ENCODE assay signal across 26 cellular contexts in the genomic region with DNA sequence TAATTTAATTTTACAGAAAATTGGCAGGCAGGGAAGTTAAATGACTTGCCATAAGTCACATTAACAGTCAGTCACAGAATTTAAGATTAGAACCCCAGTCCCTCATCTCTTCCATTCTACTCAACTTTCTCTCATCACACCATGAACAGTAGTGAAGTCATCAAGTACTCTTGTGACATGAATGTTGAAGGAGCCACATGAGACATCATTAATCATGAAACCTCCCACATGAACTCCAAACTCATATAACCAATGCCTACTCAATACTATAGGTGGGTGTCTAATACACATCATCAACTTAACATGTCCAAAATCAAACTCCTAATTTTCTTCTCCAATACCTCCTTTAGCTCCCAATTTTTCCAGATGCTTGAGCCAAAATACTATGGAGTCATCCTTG. TPM values are rescaled to one million over a fixed set of nuclear protein-coding genes. Genes with fewer than 3 reads are reported as not detected.
DNase-seq lines count a peak whose midpoint lies in the region; ATAC-seq and TF ChIP-seq lines count a peak whose summit lies in the region.
"Had no signal": no experiment of that assay in that cellular context is flagged by ENCODE, and none has a peak within 500 bp of the region (broad histone marks: within the 10 kb centered on the region; RNA-seq: fewer than 3 reads in every experiment).

No MANE protein-coding gene starts in this region.

- peaks cover 27% of the 10 kb centered on the region for H3K4me1 Mint-ChIP-seq in activated CD8-positive, alpha-beta memory T cell treated with anti-CD3 and anti-CD28 coated beads, Interleukin-2, amount 10 ng/mL, durations not matched to agents 7 days and 5 days
- peaks cover 49% of the 10 kb centered on the region for H3K4me1 Mint-ChIP-seq in activated naive CD8-positive, alpha-beta T cell treated with anti-CD3 and anti-CD28 coated beads, Interleukin-2, amount 50 U/mL, for 24 hours

- H3K9ac ChIP-seq in GM23248 (no peak overlapping the region), SK-N-SH (no peak overlapping the region)

- POLR2A ChIA-PET in SK-N-SH (lab: Yijun Ruan, JAX), result no interaction called here

- ATAC-seq in activated CD8-positive, alpha-beta memory T cell treated with anti-CD3 and anti-CD28 coated beads, Interleukin-2, amount 10 ng/mL, durations not matched to agents 7 days and 5 days, result no peak
- peak; percentile 88 for ATAC-seq in activated naive CD8-positive, alpha-beta T cell treated with anti-CD3 and anti-CD28 coated beads, Interleukin-2, amount 50 U/mL, for 24 hours
- ATAC-seq in HG03439 (IDR thresholded peaks at IDR 0.05; ENCODE audit: unreplicated experiment), result no peak
- ATAC-seq: gastrocnemius medialis, Panc1 had no signal

- H3K4me2 ChIP-seq in GM23248 (ENCODE audit: unreplicated experiment) (no peak overlapping the region), osteoblast (ENCODE audit: insufficient read depth, low read length) (no peak overlapping the region), SK-N-SH (no peak overlapping the region)
- H3K4me2 ChIP-seq: hepatocyte had no signal

- H3K27ac ChIP-seq in GM23248 (peak overlapping the region; percentile 40), osteoblast (ENCODE audit: low read depth, low read length) (peak overlapping the region; percentile 25), SK-N-SH (ENCODE audit: low read depth in 2 of 2, low read length in 1 of 2) (no peak overlapping the region)
- H3K27ac ChIP-seq: breast epithelium, coronary artery, gastrocnemius medialis, hepatocyte, SJCRH30, spleen had no signal

- no peaks in the 10 kb centered on the region for H3K9me3 ChIP-seq in GM23248 (ENCODE audit: low read depth)
- H3K9me3 ChIP-seq in osteoblast (ENCODE audit: low read depth, low read length), result no peaks in the 10 kb centered on the region
- no peaks in the 10 kb centered on the region for H3K9me3 ChIP-seq in SK-N-SH
- H3K9me3 ChIP-seq: breast epithelium, esophagus muscularis mucosa, gastrocnemius medialis, HAP-1, SJCRH30, spleen had no signal

- H3K27me3 ChIP-seq in GM23248 (replicated peaks; ENCODE audit: insufficient read depth) (no peaks in the 10 kb centered on the region), osteoblast (ENCODE audit: insufficient read depth, low read length) (no peaks in the 10 kb centered on the region), SK-N-SH (ENCODE audit: insufficient read depth) (no peaks in the 10 kb centered on the region)
- H3K27me3 ChIP-seq: breast epithelium, esophagus muscularis mucosa, gastrocnemius medialis, hepatocyte, SJCRH30, spleen had no signal

- peaks cover 19% of the 10 kb centered on the region for H4K20me1 ChIP-seq in GM23248 (ENCODE audit: insufficient read depth)
- H4K20me1 ChIP-seq in osteoblast (ENCODE audit: insufficient read depth, low read length), result peaks cover 40% of the 10 kb centered on the region
- H4K20me1 ChIP-seq in SK-N-SH (ENCODE audit: insufficient read depth), result peaks cover 11% of the 10 kb centered on the region

- TF ChIP-seq CTCF in osteoblast (IDR thresholded peaks at IDR 0.05; ENCODE audit: extremely low read depth, low read depth, low read length) (no peak), SK-N-SH (IDR thresholded peaks at IDR 0.05) (no peak)

- H3F3A ChIP-seq in GM23248 (ENCODE audit: insufficient read depth), result peaks cover 29% of the 10 kb centered on the region
- H3F3A ChIP-seq in SK-N-SH (replicated peaks; ENCODE audit: insufficient read depth), result no peaks in the 10 kb centered on the region

- H2AFZ ChIP-seq in GM23248, result no peak overlapping the region
- H2AFZ ChIP-seq in osteoblast (ENCODE audit: low read length), result no peak overlapping the region
- no peak overlapping the region for H2AFZ ChIP-seq in SK-N-SH (ENCODE audit: low read depth)
- H2AFZ ChIP-seq: hepatocyte had no signal

- H3K9me2 ChIP-seq in GM23248 (ENCODE audit: insufficient read depth), result no peaks in the 10 kb centered on the region
- no peaks in the 10 kb centered on the region for H3K9me2 ChIP-seq in SK-N-SH

- H3K4me1 ChIP-seq in GM23248 (ENCODE audit: insufficient read depth) (peaks cover 14% of the 10 kb centered on the region), osteoblast (ENCODE audit: insufficient read depth, low read length) (peaks cover 11% of the 10 kb centered on the region), SK-N-SH (ENCODE audit: control insufficient read depth in 1 of 2, insufficient read depth in 2 of 2, low read depth in 1 of 2, low read length in 1 of 2) (no peaks in the 10 kb centered on the region)
- H3K4me1 ChIP-seq: breast epithelium, HAP-1, SJCRH30 had no signal

- no peak for DNase-seq in activated CD8-positive, alpha-beta memory T cell treated with anti-CD3 and anti-CD28 coated beads, Interleukin-2, amount 10 ng/mL, durations not matched to agents 7 days and 5 days
- DNase-seq in activated CD8-positive, alpha-beta memory T cell treated with anti-CD3 and anti-CD28 coated beads, Interleukin-2, amount 50 U/mL, for 48 hours, result no peak
- peak; percentile 28 for DNase-seq in GM23248
- DNase-seq in activated naive CD8-positive, alpha-beta T cell treated with anti-CD3 and anti-CD28 coated beads, Interleukin-2, amount 50 U/mL, for 24 hours, result no peak
- no peak for DNase-seq in osteoblast (ENCODE audit: insufficient read length, low spot score, missing footprints)
- no peak for DNase-seq in T-helper 9 cell
- no peak for DNase-seq in SK-N-SH
- DNase-seq: DMS79 treated with DMSO at 0.1 percent for 48 hours; endodermal cell; gastrocnemius medialis; mesendoderm; MV-4-11; NCI-H187 treated with DMSO at 0.1 percent for 48 hours; NCI-H526; retina; SJCRH30; spleen; stimulated activated CD4-positive, alpha-beta T cell treated with anti-CD3 and anti-CD28 coated beads, Interleukin-4, amount 100 ng/mL, for 1 hour; stimulated activated naive CD4-positive, alpha-beta T cell had no signal

- peak overlapping the region; percentile 10 for H3K27ac Mint-ChIP-seq in activated CD8-positive, alpha-beta memory T cell treated with anti-CD3 and anti-CD28 coated beads, Interleukin-2, amount 10 ng/mL, durations not matched to agents 7 days and 5 days
- H3K27ac Mint-ChIP-seq in activated naive CD8-positive, alpha-beta T cell treated with anti-CD3 and anti-CD28 coated beads, Interleukin-2, amount 50 U/mL, for 24 hours, result peak overlapping the region; percentile 68
- H3K27ac Mint-ChIP-seq: endodermal cell had no signal

- in situ Hi-C loops in GM23248 (cut with MboI), result no loop called here

- CTCF ChIA-PET in activated CD8-positive, alpha-beta memory T cell treated with anti-CD3 and anti-CD28 coated beads, Interleukin-2, amount 10 ng/mL, durations not matched to agents 7 days and 5 days (lab: Charles Lee), result interaction anchor here (1.3 kb wide), 1 partner anchor 13 kb away, joined by 3 read pairs; no protein-coding TSS in a partner anchor
- CTCF ChIA-PET in SK-N-SH (lab: Yijun Ruan, JAX), result interaction anchor here (1.0 kb wide), 2 partner anchors 10 to 298 kb away, joined by 3 to 4 read pairs; no protein-coding TSS in a partner anchor

- H3K4me3 ChIP-seq in GM23248, result no peak overlapping the region
- H3K4me3 ChIP-seq in osteoblast (ENCODE audit: insufficient read depth, low read length), result no peak overlapping the region
- H3K4me3 ChIP-seq in SK-N-SH (ENCODE audit: low read depth in 2 of 2, low read length in 1 of 2), result no peak overlapping the region
- H3K4me3 ChIP-seq: breast epithelium, coronary artery, esophagus muscularis mucosa, gastrocnemius medialis, HAP-1, hepatocyte, SJCRH30, spleen had no signal

- no peaks in the 10 kb centered on the region for H3K27me3 Mint-ChIP-seq in activated CD8-positive, alpha-beta memory T cell treated with anti-CD3 and anti-CD28 coated beads, Interleukin-2, amount 10 ng/mL, durations not matched to agents 7 days and 5 days
- no peaks in the 10 kb centered on the region for H3K27me3 Mint-ChIP-seq in activated naive CD8-positive, alpha-beta T cell treated with anti-CD3 and anti-CD28 coated beads, Interleukin-2, amount 50 U/mL, for 24 hours

- peaks cover 68% of the 10 kb centered on the region for H3K36me3 Mint-ChIP-seq in activated CD8-positive, alpha-beta memory T cell treated with anti-CD3 and anti-CD28 coated beads, Interleukin-2, amount 10 ng/mL, durations not matched to agents 7 days and 5 days
- peaks cover 68% of the 10 kb centered on the region for H3K36me3 Mint-ChIP-seq in activated naive CD8-positive, alpha-beta T cell treated with anti-CD3 and anti-CD28 coated beads, Interleukin-2, amount 50 U/mL, for 24 hours (ENCODE audit: low read depth)

- H3K79me2 ChIP-seq in GM23248 (ENCODE audit: insufficient read depth) (peaks cover 100% of the 10 kb centered on the region), osteoblast (ENCODE audit: insufficient read depth, low read length) (peaks cover 93% of the 10 kb centered on the region), SK-N-SH (ENCODE audit: insufficient read depth) (peaks cover 96% of the 10 kb centered on the region)

- no peak for TF ChIP-seq RAD21 in SK-N-SH (IDR thresholded peaks at IDR 0.05; ENCODE audit: low read length)

- H3K9me3 Mint-ChIP-seq in activated CD8-positive, alpha-beta memory T cell treated with anti-CD3 and anti-CD28 coated beads, Interleukin-2, amount 10 ng/mL, durations not matched to agents 7 days and 5 days (ENCODE audit: low read depth), result peaks cover 2% of the 10 kb centered on the region
- H3K9me3 Mint-ChIP-seq in activated naive CD8-positive, alpha-beta T cell treated with anti-CD3 and anti-CD28 coated beads, Interleukin-2, amount 50 U/mL, for 24 hours, result peaks cover 15% of the 10 kb centered on the region

- H3K36me3 ChIP-seq in GM23248 (ENCODE audit: low read depth) (peaks cover 42% of the 10 kb centered on the region), osteoblast (ENCODE audit: insufficient read depth, low read length) (peaks cover 23% of the 10 kb centered on the region), SK-N-SH (replicated peaks in 1 of 2; ENCODE audit: control insufficient read depth in 1 of 2, insufficient read depth in 2 of 2, low read length in 1 of 2) (peaks cover 19 to 64% of the 10 kb centered on the region in 2 experiments)
- H3K36me3 ChIP-seq: breast epithelium had no signal

- no peak overlapping the region for H3K4me3 Mint-ChIP-seq in activated CD8-positive, alpha-beta memory T cell treated with anti-CD3 and anti-CD28 coated beads, Interleukin-2, amount 10 ng/mL, durations not matched to agents 7 days and 5 days
- H3K4me3 Mint-ChIP-seq in activated naive CD8-positive, alpha-beta T cell treated with anti-CD3 and anti-CD28 coated beads, Interleukin-2, amount 50 U/mL, for 24 hours, result no peak overlapping the region
- H3K4me3 Mint-ChIP-seq: endodermal cell had no signal

- TF ChIP-seq EP300 in SK-N-SH (IDR thresholded peaks at IDR 0.05; ENCODE audit: borderline replicate concordance in 1 of 2, low read depth in 1 of 2, low read length in 1 of 2), result no peak

TF ChIP-seq in SK-N-SH, 30 proteins besides CTCF, POLR2A, EP300 and RAD21 (continues in another document):
- no peak for TF ChIP-seq GATA2 (CRISPR knock-in tag; IDR thresholded peaks at IDR 0.05)
- no peak for TF ChIP-seq JUND (IDR thresholded peaks at IDR 0.05)

RNA-seq across cellular contexts. Expression of gene PHC3, which starts 19.5 kb away (rescaled TPM):
- 10 to 100 TPM; 51.4 to 78.3 TPM for total RNA-seq in activated CD8-positive, alpha-beta memory T cell treated with anti-CD3 and anti-CD28 coated beads, Interleukin-2, amount 10 ng/mL, durations not matched to agents 7 days and 5 days
- 17.5 and 21.9 TPM in 2 replicates for total RNA-seq in GM23248 (2014; rRNA removed; shearing (Covaris generic))
- 68.7 and 72.2 TPM in 2 replicates for polyA plus RNA-seq in GM23248 (2016; fragmentation: Nextera tagmentation; extraction: Ambion mirVana)
- total RNA-seq in osteoblast, result 36.9 and 47.1 TPM in 2 replicates
- polyA plus RNA-seq in SK-N-SH (2012; rRNA removed), result 9.2 and 12.5 TPM in 2 replicates
- polyA plus RNA-seq in SK-N-SH (2012; cell fraction: cytosol; rRNA removed), result 7.1 and 7.8 TPM in 2 replicates
- polyA plus RNA-seq in SK-N-SH (2012; cell fraction: nucleus; rRNA removed), result 18.3 and 26.6 TPM in 2 replicates

Comparison
In these comparisons a context has a peak if more than half of its experiments do, and no peak if none do; other contexts are left out.
1. H3K27ac ChIP-seq: peak in GM23248 (single experiment) and osteoblast (single experiment); none in SK-N-SH (0 of 2).